In genomic region chrX:86002076-86002896, GRCh38 we compare ENCODE assay signal across 8 cellular contexts. TPM values are rescaled to one million over a fixed set of nuclear protein-coding genes. Genes with fewer than 3 reads are reported as not detected.
DNase-seq lines count a peak whose midpoint lies in the region; ATAC-seq and TF ChIP-seq lines count a peak whose summit lies in the region.
"Had no signal": no experiment of that assay in that cellular context is flagged by ENCODE, and none has a peak within 500 bp of the region (broad histone marks: within the 10 kb centered on the region; RNA-seq: fewer than 3 reads in every experiment).

No MANE protein-coding gene starts in this region.

- peak overlapping the region; percentile 56 for H3K4me2 ChIP-seq in KMS-11

- peaks cover 0 to 9% (median 0%) of the 10 kb centered on the region in 9 donors for H3K9me3 Mint-ChIP-seq in naive thymus-derived CD8-positive, alpha-beta T cell

- ATAC-seq in GM19035 (IDR thresholded peaks at IDR 0.05; ENCODE audit: unreplicated experiment) (peak; percentile 58), GM21360 (IDR thresholded peaks at IDR 0.05; ENCODE audit: unreplicated experiment) (no peak), omental fat pad (ENCODE audit: low FRiP score) (no peak), GM21528 (IDR thresholded peaks at IDR 0.05; ENCODE audit: low FRiP score, unreplicated experiment) (no peak)
- peak in 1 of 2 donors; percentile 29 for ATAC-seq in naive thymus-derived CD8-positive, alpha-beta T cell

- no peak for TF ChIP-seq CTCF in KMS-11 (conservative IDR thresholded peaks at IDR 0.05; ENCODE audit: low read depth, low read length)
- no peak for TF ChIP-seq CTCF in astrocyte of the cerebellum (IDR thresholded peaks at IDR 0.05; ENCODE audit: low read depth, low read length, missing control alignments)
- no peak for TF ChIP-seq CTCF in omental fat pad (IDR thresholded peaks at IDR 0.05)

- in situ Hi-C loops in astrocyte of the cerebellum (cut with HindIII; ENCODE audit: low sequenced_read_pairs): no loop called here

- no peaks in the 10 kb centered on the region for H3K27me3 Mint-ChIP-seq in naive thymus-derived CD8-positive, alpha-beta T cell

- no peaks in the 10 kb centered on the region for H4K20me1 ChIP-seq in KMS-11 (ENCODE audit: insufficient read depth)

- POLR2A ChIA-PET in naive thymus-derived CD8-positive, alpha-beta T cell (lab: Charles Lee): no interaction called here

- DNase-seq in astrocyte of the cerebellum (ENCODE audit: low read depth) (peak; percentile 13), omental fat pad (ENCODE audit: low spot score) (no peak)
- peak in 4 of 10 donors; percentile 1 to 13 (median 2) for DNase-seq in naive thymus-derived CD8-positive, alpha-beta T cell

- H3K4me3 Mint-ChIP-seq in naive thymus-derived CD8-positive, alpha-beta T cell: peak overlapping the region in 8 of 10 donors; percentile 15 to 58 (median 34)

- peak overlapping the region in 8 of 10 donors; percentile 33 to 70 (median 58) for H3K27ac Mint-ChIP-seq in naive thymus-derived CD8-positive, alpha-beta T cell

- H3K9ac ChIP-seq in KMS-11: peak overlapping the region; percentile 27; the same call in 1 of the 2 replicates

- H3K27ac ChIP-seq in KMS-11: peak overlapping the region; percentile 75
- H3K27ac ChIP-seq: thyroid gland had no signal

- H3K27me3 ChIP-seq in KMS-11 (ENCODE audit: insufficient read depth, low read depth): no peaks in the 10 kb centered on the region
- H3K27me3 ChIP-seq: thyroid gland had no signal

- H3K4me1 ChIP-seq in KMS-11 (ENCODE audit: low read depth, poor library complexity, severe bottlenecking): peaks cover 22% of the 10 kb centered on the region
- H3K4me1 ChIP-seq: thyroid gland had no signal

- H3K4me1 Mint-ChIP-seq in naive thymus-derived CD8-positive, alpha-beta T cell: peaks cover 21 to 59% (median 51%) of the 10 kb centered on the region in 4 donors

- H3K4me3 ChIP-seq in KMS-11 (IDR thresholded peaks at IDR 0.05; ENCODE audit: insufficient read depth, low read depth, low read length) (no peak overlapping the region), astrocyte of the cerebellum (ENCODE audit: low read depth, low read length) (no peak overlapping the region)
- H3K4me3 ChIP-seq: thyroid gland had no signal

- peaks cover 0 to 5% (median 4%) of the 10 kb centered on the region in 3 donors for H3K36me3 Mint-ChIP-seq in naive thymus-derived CD8-positive, alpha-beta T cell

- no peaks in the 10 kb centered on the region for H3K36me3 ChIP-seq in KMS-11 (ENCODE audit: insufficient read depth)
- H3K36me3 ChIP-seq: thyroid gland had no signal

- H3K79me2 ChIP-seq in KMS-11 (ENCODE audit: insufficient read depth, low read depth): no peaks in the 10 kb centered on the region

- H2AFZ ChIP-seq in KMS-11 (ENCODE audit: low read depth): peak overlapping the region; percentile 52

RNA-seq across cellular contexts. Expression of gene CHM, which starts 45.1 kb away (rescaled TPM):
- total RNA-seq in naive thymus-derived CD8-positive, alpha-beta T cell: 10 to 100 TPM; 20.4 to 21.8 TPM
- 1 to 10 TPM; 5.3 to 6.7 (median 6.0) TPM for polyA plus RNA-seq in naive thymus-derived CD8-positive, alpha-beta T cell
- 10 to 100 TPM; 13.0 to 21.1 (median 17.3) TPM for total RNA-seq in omental fat pad
